In genomic region chr20:35260426-35260825, GRCh38 we compare ENCODE assay signal across 27 cellular contexts. TPM values are rescaled to one million over a fixed set of nuclear protein-coding genes. Genes with fewer than 3 reads are reported as not detected.
DNase-seq lines count a peak whose midpoint lies in the region; ATAC-seq, FAIRE-seq and TF ChIP-seq lines count a peak whose summit lies in the region.
"Had no signal": no experiment of that assay in that cellular context is flagged by ENCODE, and none has a peak within 500 bp of the region (broad histone marks: within the 10 kb centered on the region; RNA-seq: fewer than 3 reads in every experiment).

No MANE protein-coding gene starts in this region.

- no peak overlapping the region for H3K4me3 ChIP-seq in endodermal cell (ENCODE audit: low read length)
- H3K4me3 ChIP-seq: BLaER1 treated with 17β-estradiol and CSF1 and Interleukin-3, amounts not matched to agents 10 nM and 100 nM; upper lobe of right lung had no signal

- no peaks in the 10 kb centered on the region for H3K9me3 Mint-ChIP-seq in stimulated activated naive CD8-positive, alpha-beta T cell treated with anti-CD3 and anti-CD28 coated beads, Interleukin-15, amount 100 ng/mL, for 72 hours
- H3K9me3 Mint-ChIP-seq in endodermal cell, result peaks cover 46% of the 10 kb centered on the region
- H3K9me3 Mint-ChIP-seq: activated CD4-positive, alpha-beta T cell treated with anti-CD3 and anti-CD28 coated beads, Interleukin-2, amount 10 ng/mL, durations not matched to agents 24 days and 14 days; activated T-helper 17 cell treated with anti-CD3 and anti-CD28 coated beads, Interleukin-2, amount 50 U/mL, for 72 hours; natural killer cell treated with Interleukin-12 subunit alpha and Interleukin-12 subunit beta and Interleukin-15 and Interleukin-18, amount 100 ng/mL, for 72 hours; stimulated activated naive CD8-positive, alpha-beta T cell treated with anti-CD3 and anti-CD28 coated beads, Interleukin-15, Interleukin-2, amounts not matched to agents 100 ng/mL and 50 ng/mL, for 24 hours; T-cell had no signal

- no peak overlapping the region for H3K27ac ChIP-seq in endodermal cell (ENCODE audit: low read depth, low read length)
- H3K27ac ChIP-seq: BLaER1 treated with 17β-estradiol and CSF1 and Interleukin-3, amounts not matched to agents 10 nM and 100 nM; upper lobe of right lung had no signal

- H3K36me3 ChIP-seq in endodermal cell (ENCODE audit: control insufficient read depth, insufficient read depth, low read length), result no peaks in the 10 kb centered on the region
- H3K36me3 ChIP-seq: upper lobe of right lung had no signal

- peaks cover 22% of the 10 kb centered on the region for H3K4me1 ChIP-seq in endodermal cell (ENCODE audit: control insufficient read depth, insufficient read depth, low read length)
- H3K4me1 ChIP-seq: BLaER1 treated with 17β-estradiol and CSF1 and Interleukin-3, amounts not matched to agents 10 nM and 100 nM; upper lobe of right lung had no signal

- peak; percentile 23 for ATAC-seq in stimulated activated naive CD8-positive, alpha-beta T cell treated with anti-CD3 and anti-CD28 coated beads, Interleukin-15, Interleukin-2, amounts not matched to agents 100 U/mL and 50 U/mL, for 24 hours
- no peak for ATAC-seq in stimulated activated naive CD8-positive, alpha-beta T cell treated with anti-CD3 and anti-CD28 coated beads, Interleukin-15, amount 100 ng/mL, for 72 hours
- no peak for ATAC-seq in GM21515 (IDR thresholded peaks at IDR 0.05; ENCODE audit: unreplicated experiment)
- ATAC-seq: activated T-helper 17 cell treated with anti-CD3 and anti-CD28 coated beads, Interleukin-2, amount 50 U/mL, for 72 hours; left cardiac atrium; natural killer cell treated with Interleukin-12 subunit alpha and Interleukin-12 subunit beta and Interleukin-15 and Interleukin-18, amount 100 ng/mL, for 72 hours; T-cell; upper lobe of right lung had no signal

- WGBS in endodermal cell (ENCODE audit: insufficient coverage in 1 of 2, insufficient read length in 1 of 2), 2 experiments, result 89% methylated on average over 3 to 6 of the region's 6 CpGs

- no peak overlapping the region for H3K9ac ChIP-seq in endodermal cell (ENCODE audit: extremely low read depth, low read length, poor library complexity, severe bottlenecking)
- H3K9ac ChIP-seq: BLaER1 treated with 17β-estradiol and CSF1 and Interleukin-3, amounts not matched to agents 10 nM and 100 nM had no signal

- H3K36me3 Mint-ChIP-seq in endodermal cell (ENCODE audit: low read depth), result no peaks in the 10 kb centered on the region
- H3K36me3 Mint-ChIP-seq: natural killer cell treated with Interleukin-12 subunit alpha and Interleukin-12 subunit beta and Interleukin-15 and Interleukin-18, amount 100 ng/mL, for 72 hours had no signal

- no peaks in the 10 kb centered on the region for H3K27me3 ChIP-seq in endodermal cell (ENCODE audit: control insufficient read depth, insufficient read depth, low read length, poor library complexity, severe bottlenecking)
- H3K27me3 ChIP-seq: BLaER1 treated with 17β-estradiol and CSF1 and Interleukin-3, amounts not matched to agents 10 nM and 100 nM; upper lobe of right lung had no signal

- H3K9me3 ChIP-seq in endodermal cell (ENCODE audit: control insufficient read depth, low read length), result no peaks in the 10 kb centered on the region
- H3K9me3 ChIP-seq: BLaER1 treated with 17β-estradiol and CSF1 and Interleukin-3, amounts not matched to agents 10 nM and 100 nM; upper lobe of right lung had no signal

- no peaks in the 10 kb centered on the region for H3K27me3 Mint-ChIP-seq in stimulated activated naive CD8-positive, alpha-beta T cell treated with anti-CD3 and anti-CD28 coated beads, Interleukin-15, amount 100 ng/mL, for 72 hours
- no peaks in the 10 kb centered on the region for H3K27me3 Mint-ChIP-seq in endodermal cell (ENCODE audit: insufficient read depth)
- H3K27me3 Mint-ChIP-seq: activated CD4-positive, alpha-beta T cell treated with anti-CD3 and anti-CD28 coated beads, Interleukin-2, amount 10 ng/mL, durations not matched to agents 24 days and 14 days; activated T-helper 17 cell treated with anti-CD3 and anti-CD28 coated beads, Interleukin-2, amount 50 U/mL, for 72 hours; natural killer cell treated with Interleukin-12 subunit alpha and Interleukin-12 subunit beta and Interleukin-15 and Interleukin-18, amount 100 ng/mL, for 72 hours; stimulated activated naive CD8-positive, alpha-beta T cell treated with anti-CD3 and anti-CD28 coated beads, Interleukin-15, Interleukin-2, amounts not matched to agents 100 ng/mL and 50 ng/mL, for 24 hours; T-cell had no signal

- no peak overlapping the region for H3K27ac Mint-ChIP-seq in stimulated activated naive CD8-positive, alpha-beta T cell treated with anti-CD3 and anti-CD28 coated beads, Interleukin-15, amount 100 ng/mL, for 72 hours
- peak overlapping the region; percentile 50 for H3K27ac Mint-ChIP-seq in endodermal cell
- H3K27ac Mint-ChIP-seq: activated CD4-positive, alpha-beta T cell treated with anti-CD3 and anti-CD28 coated beads, Interleukin-2, amount 10 ng/mL, durations not matched to agents 24 days and 14 days; activated T-helper 17 cell treated with anti-CD3 and anti-CD28 coated beads, Interleukin-2, amount 50 U/mL, for 72 hours; natural killer cell treated with Interleukin-12 subunit alpha and Interleukin-12 subunit beta and Interleukin-15 and Interleukin-18, amount 100 ng/mL, for 72 hours; stimulated activated naive CD8-positive, alpha-beta T cell treated with anti-CD3 and anti-CD28 coated beads, Interleukin-15, Interleukin-2, amounts not matched to agents 100 ng/mL and 50 ng/mL, for 24 hours; T-cell had no signal

- peaks cover 6% of the 10 kb centered on the region for H3K4me1 Mint-ChIP-seq in stimulated activated naive CD8-positive, alpha-beta T cell treated with anti-CD3 and anti-CD28 coated beads, Interleukin-15, amount 100 ng/mL, for 72 hours
- peaks cover 37% of the 10 kb centered on the region for H3K4me1 Mint-ChIP-seq in endodermal cell
- H3K4me1 Mint-ChIP-seq: activated CD4-positive, alpha-beta T cell treated with anti-CD3 and anti-CD28 coated beads, Interleukin-2, amount 10 ng/mL, durations not matched to agents 24 days and 14 days; activated T-helper 17 cell treated with anti-CD3 and anti-CD28 coated beads, Interleukin-2, amount 50 U/mL, for 72 hours had no signal

- no peak overlapping the region for H3K4me3 Mint-ChIP-seq in stimulated activated naive CD8-positive, alpha-beta T cell treated with anti-CD3 and anti-CD28 coated beads, Interleukin-15, amount 100 ng/mL, for 72 hours
- no peak overlapping the region for H3K4me3 Mint-ChIP-seq in endodermal cell
- H3K4me3 Mint-ChIP-seq: activated CD4-positive, alpha-beta T cell treated with anti-CD3 and anti-CD28 coated beads, Interleukin-2, amount 10 ng/mL, durations not matched to agents 24 days and 14 days; activated T-helper 17 cell treated with anti-CD3 and anti-CD28 coated beads, Interleukin-2, amount 50 U/mL, for 72 hours; natural killer cell treated with Interleukin-12 subunit alpha and Interleukin-12 subunit beta and Interleukin-15 and Interleukin-18, amount 100 ng/mL, for 72 hours; stimulated activated naive CD8-positive, alpha-beta T cell treated with anti-CD3 and anti-CD28 coated beads, Interleukin-15, Interleukin-2, amounts not matched to agents 100 ng/mL and 50 ng/mL, for 24 hours; T-cell had no signal

- DNase-seq in stimulated activated naive CD8-positive, alpha-beta T cell treated with anti-CD3 and anti-CD28 coated beads, Interleukin-15, Interleukin-2, amounts not matched to agents 100 U/mL and 50 U/mL, for 24 hours, result no peak
- DNase-seq in stimulated activated naive CD8-positive, alpha-beta T cell treated with anti-CD3 and anti-CD28 coated beads, Interleukin-15, amount 100 ng/mL, for 72 hours, result no peak
- DNase-seq in endodermal cell, result peak; percentile 66
- DNase-seq in amygdala (lab: John Stamatoyannopoulos, UW), result no peak
- no peak for DNase-seq in H54 (ENCODE audit: insufficient read length, low spot score)
- DNase-seq: activated CD4-positive, alpha-beta T cell treated with anti-CD3 and anti-CD28 coated beads, Interleukin-2, amount 10 ng/mL, durations not matched to agents 24 days and 14 days; DMS 273 treated with DMSO at 0.1 percent for 48 hours; erythroblast; GDM1; HCEC 1CT; left cardiac atrium; MM.1S; NCI-H2171 treated with DMSO at 0.1 percent for 48 hours; NCI-H69; SHP77 treated with DMSO at 0.1 percent for 48 hours; stimulated activated CD4-positive, alpha-beta T cell treated with anti-CD3 and anti-CD28 coated beads, Interleukin-1b, Interleukin-23, amount 100 ng/mL, for 48 hours; T-cell; upper lobe of right lung had no signal

- TF ChIP-seq CTCF in endodermal cell (conservative IDR thresholded peaks at IDR 0.05), result no peak

- no peak for FAIRE-seq in H54 (lab: Jason Lieb, UNC)
- FAIRE-seq: A204.1, frontal cortex had no signal

- TF ChIP-seq POLR2A in H54 (IDR thresholded peaks at IDR 0.05; ENCODE audit: low read depth, low read length), result no peak

RNA-seq across cellular contexts. Expression of gene MMP24OS, which starts 17.5 kb away (rescaled TPM):
- total RNA-seq in endodermal cell, result 10 to 100 TPM; 32.2 to 38.8 TPM
- polyA plus RNA-seq in endodermal cell (2013, experiment 1 of 2), result 46.0 TPM
- polyA plus RNA-seq in endodermal cell (2013, experiment 2 of 2), result 41.6 TPM

RNA-seq across cellular contexts. Expression of gene EIF6, which starts 24.1 kb away (rescaled TPM):
- 100 to 1,000 TPM; 127 to 132 TPM for total RNA-seq in endodermal cell
- 91.6 TPM for polyA plus RNA-seq in endodermal cell (2013, experiment 1 of 2)
- polyA plus RNA-seq in endodermal cell (2013, experiment 2 of 2), result 82.7 TPM

RNA-seq across cellular contexts. Expression of gene FAM83C, which starts 31.8 kb away (rescaled TPM):
- not detected for total RNA-seq in endodermal cell
- not detected for polyA plus RNA-seq in endodermal cell (2013, experiment 1 of 2)
- polyA plus RNA-seq in endodermal cell (2013, experiment 2 of 2), result not detected
- total RNA-seq: activated CD4-positive, alpha-beta T cell treated with anti-CD3 and anti-CD28 coated beads, Interleukin-2, amount 10 ng/mL, durations not matched to agents 24 days and 14 days; activated T-helper 17 cell treated with anti-CD3 and anti-CD28 coated beads, Interleukin-2, amount 50 U/mL, for 72 hours; dermis microvascular lymphatic vessel endothelial cell; frontal cortex; left cardiac atrium; OCI-LY7; upper lobe of right lung had no signal

RNA-seq across cellular contexts. Expression of gene MMP24, which starts 33.9 kb away (rescaled TPM):
- total RNA-seq in endodermal cell, result 1 to 10 TPM; 1.3 to 5.9 TPM
- 2.7 TPM for polyA plus RNA-seq in endodermal cell (2013, experiment 1 of 2)
- 1.6 TPM for polyA plus RNA-seq in endodermal cell (2013, experiment 2 of 2)
- total RNA-seq: activated CD4-positive, alpha-beta T cell treated with anti-CD3 and anti-CD28 coated beads, Interleukin-2, amount 10 ng/mL, durations not matched to agents 24 days and 14 days; natural killer cell treated with Interleukin-12 subunit alpha and Interleukin-12 subunit beta and Interleukin-15 and Interleukin-18, amount 100 ng/mL, for 72 hours; OCI-LY7 had no signal
